ENCODE assay signal across 1 cellular context in genomic region chr22:50726643-50727340, GRCh38.
TF ChIP-seq lines count a peak whose summit lies in the region.

No MANE protein-coding gene starts in this region.

TF ChIP-seq in GM23338, 12 proteins besides CTCF, POLR2A, EP300 and RAD21 (continued from another document):
- TF ChIP-seq, protein P1, sequence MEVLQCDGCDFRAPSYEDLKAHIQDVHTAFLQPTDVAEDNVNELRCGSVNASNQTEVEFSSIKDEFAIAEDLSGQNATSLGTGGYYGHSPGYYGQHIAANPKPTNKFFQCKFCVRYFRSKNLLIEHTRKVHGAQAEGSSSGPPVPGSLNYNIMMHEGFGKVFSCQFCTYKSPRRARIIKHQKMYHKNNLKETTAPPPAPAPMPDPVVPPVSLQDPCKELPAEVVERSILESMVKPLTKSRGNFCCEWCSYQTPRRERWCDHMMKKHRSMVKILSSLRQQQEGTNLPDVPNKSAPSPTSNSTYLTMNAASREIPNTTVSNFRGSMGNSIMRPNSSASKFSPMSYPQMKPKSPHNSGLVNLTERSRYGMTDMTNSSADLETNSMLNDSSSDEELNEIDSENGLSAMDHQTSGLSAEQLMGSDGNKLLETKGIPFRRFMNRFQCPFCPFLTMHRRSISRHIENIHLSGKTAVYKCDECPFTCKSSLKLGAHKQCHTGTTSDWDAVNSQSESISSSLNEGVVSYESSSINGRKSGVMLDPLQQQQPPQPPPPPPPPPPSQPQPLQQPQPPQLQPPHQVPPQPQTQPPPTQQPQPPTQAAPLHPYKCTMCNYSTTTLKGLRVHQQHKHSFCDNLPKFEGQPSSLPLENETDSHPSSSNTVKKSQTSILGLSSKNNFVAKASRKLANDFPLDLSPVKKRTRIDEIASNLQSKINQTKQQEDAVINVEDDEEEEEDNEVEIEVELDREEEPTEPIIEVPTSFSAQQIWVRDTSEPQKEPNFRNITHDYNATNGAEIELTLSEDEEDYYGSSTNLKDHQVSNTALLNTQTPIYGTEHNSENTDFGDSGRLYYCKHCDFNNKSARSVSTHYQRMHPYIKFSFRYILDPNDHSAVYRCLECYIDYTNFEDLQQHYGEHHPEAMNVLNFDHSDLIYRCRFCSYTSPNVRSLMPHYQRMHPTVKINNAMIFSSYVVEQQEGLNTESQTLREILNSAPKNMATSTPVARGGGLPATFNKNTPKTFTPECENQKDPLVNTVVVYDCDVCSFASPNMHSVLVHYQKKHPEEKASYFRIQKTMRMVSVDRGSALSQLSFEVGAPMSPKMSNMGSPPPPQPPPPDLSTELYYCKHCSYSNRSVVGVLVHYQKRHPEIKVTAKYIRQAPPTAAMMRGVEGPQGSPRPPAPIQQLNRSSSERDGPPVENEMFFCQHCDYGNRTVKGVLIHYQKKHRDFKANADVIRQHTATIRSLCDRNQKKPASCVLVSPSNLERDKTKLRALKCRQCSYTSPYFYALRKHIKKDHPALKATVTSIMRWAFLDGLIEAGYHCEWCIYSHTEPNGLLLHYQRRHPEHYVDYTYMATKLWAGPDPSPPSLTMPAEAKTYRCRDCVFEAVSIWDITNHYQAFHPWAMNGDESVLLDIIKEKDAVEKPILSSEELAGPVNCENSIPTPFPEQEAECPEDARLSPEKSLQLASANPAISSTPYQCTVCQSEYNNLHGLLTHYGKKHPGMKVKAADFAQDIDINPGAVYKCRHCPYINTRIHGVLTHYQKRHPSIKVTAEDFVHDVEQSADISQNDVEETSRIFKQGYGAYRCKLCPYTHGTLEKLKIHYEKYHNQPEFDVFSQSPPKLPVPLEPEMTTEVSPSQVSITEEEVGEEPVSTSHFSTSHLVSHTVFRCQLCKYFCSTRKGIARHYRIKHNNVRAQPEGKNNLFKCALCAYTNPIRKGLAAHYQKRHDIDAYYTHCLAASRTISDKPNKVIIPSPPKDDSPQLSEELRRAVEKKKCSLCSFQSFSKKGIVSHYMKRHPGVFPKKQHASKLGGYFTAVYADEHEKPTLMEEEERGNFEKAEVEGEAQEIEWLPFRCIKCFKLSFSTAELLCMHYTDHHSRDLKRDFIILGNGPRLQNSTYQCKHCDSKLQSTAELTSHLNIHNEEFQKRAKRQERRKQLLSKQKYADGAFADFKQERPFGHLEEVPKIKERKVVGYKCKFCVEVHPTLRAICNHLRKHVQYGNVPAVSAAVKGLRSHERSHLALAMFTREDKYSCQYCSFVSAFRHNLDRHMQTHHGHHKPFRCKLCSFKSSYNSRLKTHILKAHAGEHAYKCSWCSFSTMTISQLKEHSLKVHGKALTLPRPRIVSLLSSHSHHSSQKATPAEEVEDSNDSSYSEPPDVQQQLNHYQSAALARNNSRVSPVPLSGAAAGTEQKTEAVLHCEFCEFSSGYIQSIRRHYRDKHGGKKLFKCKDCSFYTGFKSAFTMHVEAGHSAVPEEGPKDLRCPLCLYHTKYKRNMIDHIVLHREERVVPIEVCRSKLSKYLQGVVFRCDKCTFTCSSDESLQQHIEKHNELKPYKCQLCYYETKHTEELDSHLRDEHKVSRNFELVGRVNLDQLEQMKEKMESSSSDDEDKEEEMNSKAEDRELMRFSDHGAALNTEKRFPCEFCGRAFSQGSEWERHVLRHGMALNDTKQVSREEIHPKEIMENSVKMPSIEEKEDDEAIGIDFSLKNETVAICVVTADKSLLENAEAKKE (CRISPR knock-in tag; IDR thresholded peaks at IDR 0.05) = no peak
- TF ChIP-seq ZNF114 (CRISPR knock-in tag; IDR thresholded peaks at IDR 0.05) (no peak), POLR2AphosphoS5 (IDR thresholded peaks at IDR 0.05; ENCODE audit: low read depth) (no peak), EZH2 (IDR thresholded peaks at IDR 0.05; ENCODE audit: low read depth, unreplicated experiment) (no peak), ZNF331 (CRISPR knock-in tag; IDR thresholded peaks at IDR 0.05; ENCODE audit: low read depth) (no peak), STAT1 (IDR thresholded peaks at IDR 0.05; ENCODE audit: unreplicated experiment) (no peak)
TF ChIP-seq in GM23338: peak in this region for 0.
